8 cellular contexts compared by ENCODE assay signal in the genomic region with DNA sequence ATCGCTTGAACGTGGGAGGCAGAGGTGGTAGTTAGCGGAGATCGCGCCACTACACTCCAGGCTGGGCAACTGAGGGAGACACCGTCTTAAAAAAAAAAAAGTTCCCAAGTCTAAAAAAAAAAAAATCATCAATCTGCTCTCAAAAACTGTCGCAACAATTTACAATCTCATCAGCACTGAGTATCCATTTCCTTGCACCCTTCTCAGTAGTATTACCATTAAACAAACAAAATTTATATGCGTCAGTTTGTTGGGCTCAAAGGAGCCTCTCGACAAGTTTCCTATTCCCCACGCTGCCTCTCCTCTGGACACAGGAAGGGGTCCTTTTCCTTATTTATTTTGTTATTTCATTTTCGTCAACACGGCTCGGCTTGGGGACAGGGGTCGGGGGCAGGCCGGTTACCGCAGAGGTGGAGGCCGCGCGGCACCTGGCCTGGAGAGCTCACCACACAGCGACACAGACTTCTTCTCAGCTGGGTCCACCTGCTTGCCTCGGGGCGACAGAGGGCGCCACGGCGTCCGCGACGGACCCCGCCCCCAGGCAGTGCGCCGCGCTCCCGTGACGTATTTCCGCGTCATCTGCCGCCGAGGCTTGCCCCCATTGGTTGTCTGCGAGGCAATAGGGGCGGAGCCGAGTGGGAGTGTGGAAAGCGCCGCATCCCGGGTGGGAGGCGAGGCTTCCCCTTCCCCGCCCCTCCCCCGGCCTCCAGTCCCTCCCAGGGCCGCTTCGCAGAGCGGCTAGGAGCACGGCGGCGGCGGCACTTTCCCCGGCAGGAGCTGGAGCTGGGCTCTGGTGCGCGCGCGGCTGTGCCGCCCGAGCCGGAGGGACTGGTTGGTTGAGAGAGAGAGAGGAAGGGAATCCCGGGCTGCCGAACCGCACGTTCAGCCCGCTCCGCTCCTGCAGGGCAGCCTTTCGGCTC. TPM values are rescaled to one million over a fixed set of nuclear protein-coding genes. Genes with fewer than 3 reads are reported as not detected.
DNase-seq lines count a peak whose midpoint lies in the region; ATAC-seq and TF ChIP-seq lines count a peak whose summit lies in the region.

Gene MAP2K1 (plus strand): TSS at position 709 of the 920 bp plus-strand sequence. CDS start 436 bp downstream, outside the sequence.

- intact Hi-C loops in activated CD4-positive, alpha-beta T cell treated with anti-CD3 and anti-CD28 coated beads, Interleukin-2, amount 10 ng/mL, durations not matched to agents 24 days and 14 days (cut with micrococcal nuclease) = loop anchor here (1.0 to 2.0 kb wide), 7 partner anchors 14 to 118 kb away; partner anchors contain the start of genes DIS3L, RPL4, SNAPC5 and TIPIN

- H3K27ac Mint-ChIP-seq in activated CD4-positive, alpha-beta T cell treated with anti-CD3 and anti-CD28 coated beads, Interleukin-2, amount 10 ng/mL, durations not matched to agents 24 days and 14 days = peak within 1 kb of the TSS; percentile 100

- peaks cover 39 to 44% (median 42%) of the 10 kb centered on the region in 11 experiments; a peak in 21 of 22 replicates for H4K20me1 ChIP-seq in BLaER1 treated with 17β-estradiol and CSF1 and Interleukin-3, amounts not matched to agents 10 nM and 100 nM

- DNase-seq in GM19240 (ENCODE audit: insufficient read length, low spot score) (peak; percentile 53), NCI-H524 treated with DMSO at 0.1 percent for 48 hours (lab: John Stamatoyannopoulos, UW) (peak; percentile 89), coronary artery (ENCODE audit: low spot score) (peak; percentile 98), left kidney (ENCODE audit: low read depth, low spot score) (peak; percentile 99)
- DNase-seq in activated CD4-positive, alpha-beta T cell treated with anti-CD3 and anti-CD28 coated beads, Interleukin-2, amount 10 ng/mL, durations not matched to agents 24 days and 14 days = peak; percentile 100
- peak; percentile 98 to 99 for DNase-seq in stimulated activated CD4-positive, alpha-beta T cell treated with anti-CD3 and anti-CD28 coated beads, Interleukin-2, amount 100 ng/mL, for 24 hours

- no peaks in the 10 kb centered on the region for H3K27me3 ChIP-seq in BLaER1 treated with 17β-estradiol and CSF1 and Interleukin-3, amounts not matched to agents 10 nM and 100 nM

- no peaks in the 10 kb centered on the region for H3K9me3 Mint-ChIP-seq in activated CD4-positive, alpha-beta T cell treated with anti-CD3 and anti-CD28 coated beads, Interleukin-2, amount 10 ng/mL, durations not matched to agents 24 days and 14 days

- peak; percentile 64 for ATAC-seq in HG03460 (IDR thresholded peaks at IDR 0.05; ENCODE audit: unreplicated experiment)

- H3K4me2 ChIP-seq in BLaER1 treated with 17β-estradiol and CSF1 and Interleukin-3, amounts not matched to agents 10 nM and 100 nM = peak within 1 kb of the TSS; percentile 85 to 99 (median 96)

- peak; percentile 45 for TF ChIP-seq CTCF in coronary artery (IDR thresholded peaks at IDR 0.05)

- H3K36me3 Mint-ChIP-seq in activated CD4-positive, alpha-beta T cell treated with anti-CD3 and anti-CD28 coated beads, Interleukin-2, amount 10 ng/mL, durations not matched to agents 24 days and 14 days (ENCODE audit: low read depth) = peaks cover 19% of the 10 kb centered on the region

- peak within 1 kb of the TSS; percentile 84 to 94 (median 89) for H3K9ac ChIP-seq in BLaER1 treated with 17β-estradiol and CSF1 and Interleukin-3, amounts not matched to agents 10 nM and 100 nM

- no peaks in the 10 kb centered on the region for H3K9me3 ChIP-seq in BLaER1 treated with 17β-estradiol and CSF1 and Interleukin-3, amounts not matched to agents 10 nM and 100 nM (replicated peaks in 1 of 11)

- peaks cover 0 to 20% (median 3%) of the 10 kb centered on the region in 11 experiments; a peak in 7 of 22 replicates for H3K36me3 ChIP-seq in BLaER1 treated with 17β-estradiol and CSF1 and Interleukin-3, amounts not matched to agents 10 nM and 100 nM

- peaks cover 44 to 49% (median 47%) of the 10 kb centered on the region in 10 experiments for H3K4me1 ChIP-seq in BLaER1 treated with 17β-estradiol and CSF1 and Interleukin-3, amounts not matched to agents 10 nM and 100 nM

- no peaks in the 10 kb centered on the region for H3K27me3 Mint-ChIP-seq in activated CD4-positive, alpha-beta T cell treated with anti-CD3 and anti-CD28 coated beads, Interleukin-2, amount 10 ng/mL, durations not matched to agents 24 days and 14 days

- peak within 1 kb of the TSS; percentile 78 to 96 (median 91) for H3K4me3 ChIP-seq in BLaER1 treated with 17β-estradiol and CSF1 and Interleukin-3, amounts not matched to agents 10 nM and 100 nM
- H3K4me3 ChIP-seq in coronary artery = peak within 1 kb of the TSS; percentile 92

- peak within 1 kb of the TSS; percentile 48 to 91 (median 84) for H3K27ac ChIP-seq in BLaER1 treated with 17β-estradiol and CSF1 and Interleukin-3, amounts not matched to agents 10 nM and 100 nM
- H3K27ac ChIP-seq in coronary artery = peak within 1 kb of the TSS; percentile 88 to 96

- H3K4me3 Mint-ChIP-seq in activated CD4-positive, alpha-beta T cell treated with anti-CD3 and anti-CD28 coated beads, Interleukin-2, amount 10 ng/mL, durations not matched to agents 24 days and 14 days = peak within 1 kb of the TSS; percentile 98

- peaks cover 41% of the 10 kb centered on the region for H3K4me1 Mint-ChIP-seq in activated CD4-positive, alpha-beta T cell treated with anti-CD3 and anti-CD28 coated beads, Interleukin-2, amount 10 ng/mL, durations not matched to agents 24 days and 14 days

RNA-seq across cellular contexts. Expression of gene MAP2K1, which starts in this region (rescaled TPM):
- total RNA-seq in activated CD4-positive, alpha-beta T cell treated with anti-CD3 and anti-CD28 coated beads, Interleukin-2, amount 10 ng/mL, durations not matched to agents 24 days and 14 days = 98.9 and 106 TPM in 2 replicates

Comparison
In these comparisons a context has a peak if more than half of its experiments do, and no peak if none do; other contexts are left out.
1. Peak in every context shown above with its lines: DNase-seq, ATAC-seq, H3K4me3 ChIP-seq and H3K27ac ChIP-seq.